Comparison of ENCODE assay signal across 29 cellular contexts in genomic region chr6:75444899-75445298, GRCh38. TPM values are rescaled to one million over a fixed set of nuclear protein-coding genes. Genes with fewer than 3 reads are reported as not detected.
"Had no signal": no experiment of that assay in that cellular context is flagged by ENCODE, and none has a peak within 500 bp of the region (broad histone marks: within the 10 kb centered on the region; RNA-seq: fewer than 3 reads in every experiment).

No MANE protein-coding gene starts in this region.

- H3K27ac Mint-ChIP-seq: activated CD4-positive, alpha-beta memory T cell treated with anti-CD3 and anti-CD28 coated beads, Interleukin-2, amount 10 ng/mL, durations not matched to agents 7 days and 5 days; activated CD4-positive, alpha-beta T cell treated with anti-CD3 and anti-CD28 coated beads, Interleukin-2, amount 10 ng/mL, durations not matched to agents 7 days and 5 days; activated naive CD4-positive, alpha-beta T cell treated with anti-CD3 and anti-CD28 coated beads, Interleukin-2, amount 10 ng/mL, durations not matched to agents 7 days and 5 days; activated naive CD4-positive, alpha-beta T cell treated with anti-CD3 and anti-CD28 coated beads, Interleukin-2, amount 50 U/mL, for 72 hours; activated naive CD8-positive, alpha-beta T cell treated with anti-CD3 and anti-CD28 coated beads, Interleukin-2, amount 10 ng/mL, durations not matched to agents 7 days and 5 days; activated T-cell treated with anti-CD3 and anti-CD28 coated beads, Interleukin-2, amount 50 U/mL, for 24 hours; activated T-cell treated with anti-CD3 and anti-CD28 coated beads, Interleukin-2, amount 50 U/mL, for 72 hours; dendritic cell treated with granulocyte-macrophage colony-stimulating factor and Interleukin-4, amounts not matched to agents 40 ng/mL and 50 ng/mL, for 4 days; endodermal cell had no signal

- H3K4me1 ChIP-seq: body of pancreas, foreskin keratinocyte had no signal

- H3K27ac ChIP-seq: body of pancreas, coronary artery, dorsolateral prefrontal cortex, foreskin keratinocyte had no signal

- FAIRE-seq: astrocyte had no signal

- H3K27me3 ChIP-seq: body of pancreas, dorsolateral prefrontal cortex, gastroesophageal sphincter had no signal

- ATAC-seq: activated naive CD4-positive, alpha-beta T cell treated with anti-CD3 and anti-CD28 coated beads, Interleukin-2, amount 50 U/mL, for 72 hours; activated T-cell treated with anti-CD3 and anti-CD28 coated beads, Interleukin-2, amount 50 U/mL, for 72 hours; body of pancreas; esophagus mucosa; foreskin keratinocyte; gastroesophageal sphincter had no signal

- H3K9me3 Mint-ChIP-seq: activated CD4-positive, alpha-beta memory T cell treated with anti-CD3 and anti-CD28 coated beads, Interleukin-2, amount 10 ng/mL, durations not matched to agents 7 days and 5 days; activated CD4-positive, alpha-beta T cell treated with anti-CD3 and anti-CD28 coated beads, Interleukin-2, amount 10 ng/mL, durations not matched to agents 7 days and 5 days; activated naive CD4-positive, alpha-beta T cell treated with anti-CD3 and anti-CD28 coated beads, Interleukin-2, amount 10 ng/mL, durations not matched to agents 7 days and 5 days; activated naive CD4-positive, alpha-beta T cell treated with anti-CD3 and anti-CD28 coated beads, Interleukin-2, amount 50 U/mL, for 72 hours; activated naive CD8-positive, alpha-beta T cell treated with anti-CD3 and anti-CD28 coated beads, Interleukin-2, amount 10 ng/mL, durations not matched to agents 7 days and 5 days; dendritic cell treated with granulocyte-macrophage colony-stimulating factor and Interleukin-4, amounts not matched to agents 40 ng/mL and 50 ng/mL, for 4 days had no signal

- H3K4me1 Mint-ChIP-seq: activated CD4-positive, alpha-beta memory T cell treated with anti-CD3 and anti-CD28 coated beads, Interleukin-2, amount 10 ng/mL, durations not matched to agents 7 days and 5 days; activated CD4-positive, alpha-beta T cell treated with anti-CD3 and anti-CD28 coated beads, Interleukin-2, amount 10 ng/mL, durations not matched to agents 7 days and 5 days; activated naive CD4-positive, alpha-beta T cell treated with anti-CD3 and anti-CD28 coated beads, Interleukin-2, amount 10 ng/mL, durations not matched to agents 7 days and 5 days; activated naive CD8-positive, alpha-beta T cell treated with anti-CD3 and anti-CD28 coated beads, Interleukin-2, amount 10 ng/mL, durations not matched to agents 7 days and 5 days; endodermal cell had no signal

- H3K4me3 ChIP-seq: body of pancreas, coronary artery, dorsolateral prefrontal cortex, gastroesophageal sphincter had no signal

- DNase-seq: activated CD4-positive, alpha-beta memory T cell treated with anti-CD3 and anti-CD28 coated beads, Interleukin-2, amount 10 ng/mL, durations not matched to agents 7 days and 5 days; activated CD4-positive, alpha-beta T cell treated with anti-CD3 and anti-CD28 coated beads for 1 hour; activated CD4-positive, alpha-beta T cell treated with anti-CD3 and anti-CD28 coated beads for 4 hours; activated CD4-positive, alpha-beta T cell treated with anti-CD3 and anti-CD28 coated beads, Interleukin-2, amount 10 ng/mL, durations not matched to agents 7 days and 5 days; activated CD4-positive, alpha-beta T cell treated with anti-CD3 and anti-CD28 coated beads, Interleukin-2, amount 50 U/mL, for 4 hours; activated CD4-positive, CD25-positive, alpha-beta regulatory T cell; activated CD8-positive, alpha-beta memory T cell treated with anti-CD3 and anti-CD28 coated beads, Interleukin-2, amount 50 U/mL, for 48 hours; activated gamma-delta T cell; activated naive CD4-positive, alpha-beta T cell; activated naive CD4-positive, alpha-beta T cell treated with anti-CD3 and anti-CD28 coated beads, Interleukin-2, amount 10 ng/mL, durations not matched to agents 7 days and 5 days; activated naive CD8-positive, alpha-beta T cell treated with anti-CD3 and anti-CD28 coated beads, Interleukin-2, amount 10 ng/mL, durations not matched to agents 7 days and 5 days; activated T-cell treated with anti-CD3 and anti-CD28 coated beads for 4 hours; activated T-cell treated with anti-CD3 and anti-CD28 coated beads, Interleukin-2, amount 50 U/mL, for 24 hours; activated T-cell treated with anti-CD3 and anti-CD28 coated beads, Interleukin-2, amount 50 U/mL, for 72 hours; body of pancreas; central memory CD4-positive, alpha-beta T cell; cerebellar nuclear complex; dorsolateral prefrontal cortex; effector memory CD4-positive, alpha-beta T cell; endodermal cell; foreskin keratinocyte; T-helper 2 cell had no signal

- H3K36me3 ChIP-seq: gastroesophageal sphincter had no signal

- H3K9me3 ChIP-seq: body of pancreas, gastroesophageal sphincter had no signal

- H3K36me3 Mint-ChIP-seq: activated naive CD4-positive, alpha-beta T cell treated with anti-CD3 and anti-CD28 coated beads, Interleukin-2, amount 10 ng/mL, durations not matched to agents 7 days and 5 days; activated naive CD4-positive, alpha-beta T cell treated with anti-CD3 and anti-CD28 coated beads, Interleukin-2, amount 50 U/mL, for 72 hours; activated naive CD8-positive, alpha-beta T cell treated with anti-CD3 and anti-CD28 coated beads, Interleukin-2, amount 10 ng/mL, durations not matched to agents 7 days and 5 days had no signal

- H3K27me3 Mint-ChIP-seq: activated naive CD4-positive, alpha-beta T cell treated with anti-CD3 and anti-CD28 coated beads, Interleukin-2, amount 10 ng/mL, durations not matched to agents 7 days and 5 days; dendritic cell treated with granulocyte-macrophage colony-stimulating factor and Interleukin-4, amounts not matched to agents 40 ng/mL and 50 ng/mL, for 4 days had no signal

- H3K4me3 Mint-ChIP-seq: activated CD4-positive, alpha-beta memory T cell treated with anti-CD3 and anti-CD28 coated beads, Interleukin-2, amount 10 ng/mL, durations not matched to agents 7 days and 5 days; activated CD4-positive, alpha-beta T cell treated with anti-CD3 and anti-CD28 coated beads, Interleukin-2, amount 10 ng/mL, durations not matched to agents 7 days and 5 days; activated naive CD4-positive, alpha-beta T cell treated with anti-CD3 and anti-CD28 coated beads, Interleukin-2, amount 10 ng/mL, durations not matched to agents 7 days and 5 days; activated naive CD8-positive, alpha-beta T cell treated with anti-CD3 and anti-CD28 coated beads, Interleukin-2, amount 10 ng/mL, durations not matched to agents 7 days and 5 days; activated T-cell treated with anti-CD3 and anti-CD28 coated beads, Interleukin-2, amount 50 U/mL, for 24 hours; activated T-cell treated with anti-CD3 and anti-CD28 coated beads, Interleukin-2, amount 50 U/mL, for 72 hours; dendritic cell treated with granulocyte-macrophage colony-stimulating factor and Interleukin-4, amounts not matched to agents 40 ng/mL and 50 ng/mL, for 4 days; endodermal cell had no signal

RNA-seq across cellular contexts. Expression of gene FILIP1, which starts 48.7 kb away (rescaled TPM):
- total RNA-seq: activated CD4-positive, alpha-beta memory T cell treated with anti-CD3 and anti-CD28 coated beads, Interleukin-2, amount 10 ng/mL, durations not matched to agents 7 days and 5 days; activated naive CD4-positive, alpha-beta T cell treated with anti-CD3 and anti-CD28 coated beads, Interleukin-2, amount 50 U/mL, for 72 hours; activated naive CD8-positive, alpha-beta T cell treated with anti-CD3 and anti-CD28 coated beads, Interleukin-2, amount 10 ng/mL, durations not matched to agents 7 days and 5 days; foreskin keratinocyte; T-helper 1 cell treated with Interleukin-12 subunit alpha and Interleukin-12 subunit beta and Interleukin-4 antibody, amounts not matched to agents 30 ng/mL and 1 ng/mL, for 36 hours had no signal
- polyA plus RNA-seq: foreskin keratinocyte had no signal
